In the genomic region with DNA sequence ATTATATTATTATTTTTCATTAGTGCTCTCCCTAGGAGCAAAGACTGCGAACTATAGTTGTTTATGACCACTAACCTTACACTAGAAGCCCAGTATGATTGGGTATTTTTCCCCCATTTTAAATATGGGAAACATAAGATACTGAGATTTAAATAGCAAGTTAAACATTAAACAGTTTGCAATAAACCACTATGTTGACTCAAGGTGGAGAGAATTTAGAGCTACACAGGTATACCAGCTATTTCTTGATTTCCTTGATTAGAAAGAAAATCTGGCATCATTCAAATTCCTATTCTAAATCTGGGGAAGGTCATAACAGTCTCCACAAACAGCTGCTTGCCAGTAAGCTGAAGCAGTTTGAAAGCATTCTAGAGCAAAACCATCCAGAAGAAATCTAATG, we compare ENCODE assay signal across 33 cellular contexts.
"Had no signal": no experiment of that assay in that cellular context is flagged by ENCODE, and none has a peak within 500 bp of the region (broad histone marks: within the 10 kb centered on the region; RNA-seq: fewer than 3 reads in every experiment).

No MANE protein-coding gene starts in this region.

- H3K27me3 ChIP-seq: MG63 had no signal

- H3K4me3 ChIP-seq: MG63 had no signal

- H3K36me3 ChIP-seq: MG63 had no signal

- H3K9me3 ChIP-seq: MG63 had no signal

- DNase-seq: Karpas-422, Kasumi-1, MG63, MM.1S, MV-4-11, NCI-H1048, NCI-H1092, NCI-H1092 treated with DMSO at 0.1 percent for 48 hours, NCI-H1105, NCI-H1105 treated with DMSO at 0.1 percent for 48 hours, NCI-H1417 treated with DMSO at 0.1 percent for 48 hours, NCI-H1436, NCI-H1436 treated with DMSO at 0.1 percent for 48 hours, NCI-H146, NCI-H1694, NCI-H1694 treated with DMSO at 0.1 percent for 48 hours, NCI-H187, NCI-H187 treated with DMSO at 0.1 percent for 48 hours, NCI-H1930, NCI-H2029, NCI-H2029 treated with DMSO at 0.1 percent for 48 hours, NCI-H2081, NCI-H2081 treated with DMSO at 0.1 percent for 48 hours, NCI-H2107, NCI-H2171, NCI-H2171 treated with DMSO at 0.1 percent for 48 hours, NCI-H2227 treated with DMSO at 0.1 percent for 48 hours, NCI-H226, NCI-H345, NCI-H446, NCI-H446 treated with DMSO at 0.1 percent for 48 hours, NCI-H510A, NCI-H510A treated with DMSO at 0.1 percent for 48 hours had no signal
